Comparison of ENCODE assay signal across 1 cellular context in the genomic region with DNA sequence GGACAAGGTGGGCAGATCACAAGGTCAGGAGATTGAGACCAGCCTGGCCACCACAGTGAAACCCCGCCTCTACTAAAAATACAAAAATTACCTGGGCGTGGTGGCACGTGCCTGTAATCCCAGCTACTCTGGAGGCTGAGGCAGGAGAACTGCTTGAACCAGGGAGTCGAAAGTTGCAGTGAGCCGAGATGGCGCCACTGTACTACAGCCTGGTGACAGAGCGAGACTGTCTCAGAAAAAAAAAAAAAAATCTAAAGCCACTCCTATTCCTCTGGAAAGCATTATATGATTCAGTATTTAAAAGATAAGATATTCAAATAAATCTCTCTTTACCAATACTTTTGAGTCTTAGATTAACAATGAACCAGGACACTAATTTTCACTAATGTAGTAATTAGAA. TPM values are rescaled to one million over a fixed set of nuclear protein-coding genes. Genes with fewer than 3 reads are reported as not detected.
"Had no signal": no experiment of that assay in that cellular context is flagged by ENCODE, and none has a peak within 500 bp of the region (broad histone marks: within the 10 kb centered on the region; RNA-seq: fewer than 3 reads in every experiment).

No MANE protein-coding gene starts in this region.

RNA-seq across cellular contexts. Expression of a gene that starts 13.0 kb away (rescaled TPM):
- polyA plus RNA-seq: endothelial cell of umbilical vein had no signal
